In genomic region chr14:56579345-56580316, GRCh38 we compare ENCODE assay signal across 8 cellular contexts. TPM values are rescaled to one million over a fixed set of nuclear protein-coding genes. Genes with fewer than 3 reads are reported as not detected.
DNase-seq lines count a peak whose midpoint lies in the region; ATAC-seq, FAIRE-seq and TF ChIP-seq lines count a peak whose summit lies in the region.

TMEM260 (plus strand) TSS chr14:56579798; CDS start chr14:56579915, 117 bp downstream.

- H3K4me3 ChIP-seq in HUES48 (ENCODE audit: low read depth, low read length) (peak within 1 kb of the TSS; percentile 86), NT2/D1 (ENCODE audit: insufficient read length, low read depth) (peak within 1 kb of the TSS; percentile 96)

- H3K9me3 ChIP-seq in HUES48 (ENCODE audit: control insufficient read depth, insufficient read depth, low read length) (no peaks in the 10 kb centered on the region), NT2/D1 (ENCODE audit: insufficient read depth, low read length) (no peaks in the 10 kb centered on the region)

- H3K27me3 ChIP-seq in HUES48 (ENCODE audit: control insufficient read depth, insufficient read depth, low read length): no peaks in the 10 kb centered on the region
- no peaks in the 10 kb centered on the region for H3K27me3 ChIP-seq in NT2/D1 (ENCODE audit: insufficient read depth, insufficient read length)

- H3K27ac ChIP-seq in HUES48 (ENCODE audit: low read depth, low read length): peak within 1 kb of the TSS; percentile 87

- H3K4me1 ChIP-seq in HUES48 (ENCODE audit: control insufficient read depth, insufficient read depth, low read length) (peaks cover 7% of the 10 kb centered on the region; the same call in 1 of the 2 replicates), NT2/D1 (ENCODE audit: insufficient read depth, insufficient read length) (no peaks in the 10 kb centered on the region)

- no peak for FAIRE-seq in D721Med (lab: Jason Lieb, UNC)

- peak; percentile 88 for ATAC-seq in GM21390 (IDR thresholded peaks at IDR 0.05; ENCODE audit: unreplicated experiment)

- DNase-seq in D721Med (ENCODE audit: insufficient read length, low spot score) (peak; percentile 35), NT2/D1 (ENCODE audit: low read depth, low spot score) (peak; percentile 79), endothelial cell (ENCODE audit: low spot score) (peak; percentile 93), mesothelial cell of epicardium (ENCODE audit: low spot score in 2 of 2, unreplicated experiment in 2 of 2) (peak; percentile 68 to 93)
- peak; percentile 75 for DNase-seq in activated CD8-positive, alpha-beta memory T cell treated with anti-CD3 and anti-CD28 coated beads, Interleukin-2, amount 50 U/mL, for 24 hours (ENCODE audit: extremely low read depth)
- peak; percentile 79 for DNase-seq in stimulated activated CD8-positive, alpha-beta memory T cell treated with anti-CD3 and anti-CD28 coated beads, Interleukin-15, amount 100 ng/mL, for 48 hours (ENCODE audit: low read depth in 2 of 2)

- peaks cover 9% of the 10 kb centered on the region for H3K4me1 Mint-ChIP-seq in endothelial cell (ENCODE audit: unreplicated experiment)
- peaks cover 22% of the 10 kb centered on the region for H3K4me1 Mint-ChIP-seq in mesothelial cell of epicardium

- no peaks in the 10 kb centered on the region for H3K27me3 Mint-ChIP-seq in endothelial cell (ENCODE audit: unreplicated experiment)
- peaks cover 2% of the 10 kb centered on the region for H3K27me3 Mint-ChIP-seq in mesothelial cell of epicardium (ENCODE audit: low read depth)

- TF ChIP-seq CTCF in D721Med (IDR thresholded peaks at IDR 0.05; ENCODE audit: insufficient read depth, missing control alignments) (peak; percentile 77), endothelial cell (IDR thresholded peaks at IDR 0.05; ENCODE audit: unreplicated experiment) (peak; percentile 90), mesothelial cell of epicardium (IDR thresholded peaks at IDR 0.05; ENCODE audit: unreplicated experiment) (peak; percentile 89)

- H3K36me3 ChIP-seq in HUES48 (ENCODE audit: control insufficient read depth, insufficient read depth, low read length) (no peaks in the 10 kb centered on the region), NT2/D1 (ENCODE audit: insufficient read depth, insufficient read length, low read length) (no peaks in the 10 kb centered on the region)

- H3K27ac Mint-ChIP-seq in endothelial cell (ENCODE audit: unreplicated experiment) (peak within 1 kb of the TSS; percentile 94), mesothelial cell of epicardium (peak within 1 kb of the TSS; percentile 97)

- H3K9ac ChIP-seq in HUES48 (ENCODE audit: low read depth, low read length) (peak within 1 kb of the TSS; percentile 99), NT2/D1 (ENCODE audit: insufficient read length, low read depth) (peak within 1 kb of the TSS; percentile 94)

- H3K4me3 Mint-ChIP-seq in endothelial cell (ENCODE audit: unreplicated experiment) (peak within 1 kb of the TSS; percentile 92), mesothelial cell of epicardium (peak within 1 kb of the TSS; percentile 82)

- H3K9me3 Mint-ChIP-seq in endothelial cell (ENCODE audit: unreplicated experiment): no peaks in the 10 kb centered on the region
- no peaks in the 10 kb centered on the region for H3K9me3 Mint-ChIP-seq in mesothelial cell of epicardium

- no peaks in the 10 kb centered on the region for H3K36me3 Mint-ChIP-seq in endothelial cell (ENCODE audit: low read depth, unreplicated experiment)
- no peaks in the 10 kb centered on the region for H3K36me3 Mint-ChIP-seq in mesothelial cell of epicardium

RNA-seq across cellular contexts. Expression of gene TMEM260, which starts in this region (rescaled TPM):
- total RNA-seq in endothelial cell (ENCODE audit: unreplicated experiment) (17.0 TPM), mesothelial cell of epicardium (28.0 to 32.6 TPM (median 31.7 TPM) in 3 replicates)

Comparison
In these comparisons a context has a peak if more than half of its experiments do, and no peak if none do; other contexts are left out.
1. Peak in every context shown above with its lines: DNase-seq, ATAC-seq, H3K4me3 ChIP-seq and H3K27ac ChIP-seq.
2. DNase-seq: peak in every context shown above with its lines; median percentile 93 in endothelial cell; 80 in mesothelial cell of epicardium; 79 in NT2/D1; 79 in stimulated activated CD8-positive, alpha-beta memory T cell treated with anti-CD3 and anti-CD28 coated beads, Interleukin-15, amount 100 ng/mL, for 48 hours; 75 in activated CD8-positive, alpha-beta memory T cell treated with anti-CD3 and anti-CD28 coated beads, Interleukin-2, amount 50 U/mL, for 24 hours; 35 in D721Med.